19 cellular contexts compared by ENCODE assay signal in genomic region chr5:142007237-142007544, GRCh38. TPM values are rescaled to one million over a fixed set of nuclear protein-coding genes. Genes with fewer than 3 reads are reported as not detected.
DNase-seq lines count a peak whose midpoint lies in the region; ATAC-seq and TF ChIP-seq lines count a peak whose summit lies in the region.
"Had no signal": no experiment of that assay in that cellular context is flagged by ENCODE, and none has a peak within 500 bp of the region (broad histone marks: within the 10 kb centered on the region; RNA-seq: fewer than 3 reads in every experiment).

No MANE protein-coding gene starts in this region.

- no peaks in the 10 kb centered on the region for H3K9me3 Mint-ChIP-seq in activated CD8-positive, alpha-beta memory T cell treated with anti-CD3 and anti-CD28 coated beads, Interleukin-2, amount 10 ng/mL, durations not matched to agents 7 days and 5 days (ENCODE audit: low read depth)
- no peaks in the 10 kb centered on the region for H3K9me3 Mint-ChIP-seq in activated T-helper 17 cell treated with anti-CD3 and anti-CD28 coated beads, Interleukin-2, amount 50 U/mL, for 72 hours

- no peaks in the 10 kb centered on the region for H3K9me2 ChIP-seq in PC-9 (ENCODE audit: insufficient read depth)

- no peak overlapping the region for H3K4me3 ChIP-seq in neutrophil (ENCODE audit: low read depth in 1 of 2, low read length in 1 of 2)
- H3K4me3 ChIP-seq in PC-9, result no peak overlapping the region
- H3K4me3 ChIP-seq: hepatocyte, uterus had no signal

- peak overlapping the region; percentile 72 for H3K27ac Mint-ChIP-seq in activated CD8-positive, alpha-beta memory T cell treated with anti-CD3 and anti-CD28 coated beads, Interleukin-2, amount 10 ng/mL, durations not matched to agents 7 days and 5 days
- peak overlapping the region; percentile 87 for H3K27ac Mint-ChIP-seq in activated T-helper 17 cell treated with anti-CD3 and anti-CD28 coated beads, Interleukin-2, amount 50 U/mL, for 72 hours

- no peak for DNase-seq in activated CD8-positive, alpha-beta memory T cell treated with anti-CD3 and anti-CD28 coated beads, Interleukin-2, amount 10 ng/mL, durations not matched to agents 7 days and 5 days
- DNase-seq in activated CD8-positive, alpha-beta memory T cell treated with anti-CD3 and anti-CD28 coated beads, Interleukin-2, amount 50 U/mL, for 4 hours, result no peak
- DNase-seq in PC-9 (no peak), NCI-H1436 (lab: John Stamatoyannopoulos, UW) (no peak), NCI-H446 treated with DMSO at 0.1 percent for 48 hours (lab: John Stamatoyannopoulos, UW) (no peak)
- DNase-seq: ACHN, aorta, mesenchymal stem cell, NCI-H1694 treated with DMSO at 0.1 percent for 48 hours, NCI-H226, Right ventricle myocardium superior, uterus had no signal

- H2AFZ ChIP-seq in PC-9, result no peak overlapping the region
- H2AFZ ChIP-seq: hepatocyte had no signal

- no TSS peak for BruUV-seq in PC-9 (replicated peaks; lab: Mats Ljungman, UMichigan)

- peaks cover 17% of the 10 kb centered on the region for H3K36me3 Mint-ChIP-seq in activated CD8-positive, alpha-beta memory T cell treated with anti-CD3 and anti-CD28 coated beads, Interleukin-2, amount 10 ng/mL, durations not matched to agents 7 days and 5 days
- H3K36me3 Mint-ChIP-seq in activated T-helper 17 cell treated with anti-CD3 and anti-CD28 coated beads, Interleukin-2, amount 50 U/mL, for 72 hours (ENCODE audit: low read depth), result peaks cover 92% of the 10 kb centered on the region

- CTCF ChIA-PET in activated CD8-positive, alpha-beta memory T cell treated with anti-CD3 and anti-CD28 coated beads, Interleukin-2, amount 10 ng/mL, durations not matched to agents 7 days and 5 days (lab: Charles Lee), result interaction anchor here (0.7 to 2.3 kb wide), 14 partner anchors 9 to 138 kb away, joined by 3 to 12 read pairs (median 4); partner anchors contain the start of genes DELE1, NDFIP1 and RNF14
- CTCF ChIA-PET in PC-9 (lab: Charles Lee), result interaction anchor here (0.5 kb wide), 1 partner anchor 134 kb away, joined by 14 read pairs; no protein-coding TSS in a partner anchor

- H4K20me1 ChIP-seq in PC-9 (ENCODE audit: insufficient read depth), result no peaks in the 10 kb centered on the region

- H3K4me3 Mint-ChIP-seq in activated CD8-positive, alpha-beta memory T cell treated with anti-CD3 and anti-CD28 coated beads, Interleukin-2, amount 10 ng/mL, durations not matched to agents 7 days and 5 days, result peak overlapping the region; percentile 6
- H3K4me3 Mint-ChIP-seq in activated T-helper 17 cell treated with anti-CD3 and anti-CD28 coated beads, Interleukin-2, amount 50 U/mL, for 72 hours, result peak overlapping the region; percentile 73

- ATAC-seq in activated CD8-positive, alpha-beta memory T cell treated with anti-CD3 and anti-CD28 coated beads, Interleukin-2, amount 10 ng/mL, durations not matched to agents 7 days and 5 days, result peak; percentile 56
- ATAC-seq in HG02885 (IDR thresholded peaks at IDR 0.05; ENCODE audit: poor library complexity, unreplicated experiment), result peak; percentile 21
- ATAC-seq in activated T-helper 17 cell treated with anti-CD3 and anti-CD28 coated beads, Interleukin-2, amount 50 U/mL, for 72 hours (replicated peaks), result no peak

- TF ChIP-seq CTCF in neutrophil (IDR thresholded peaks at IDR 0.05) (no peak), PC-9 (conservative IDR thresholded peaks at IDR 0.05) (no peak)

- no peaks in the 10 kb centered on the region for H3K9me3 ChIP-seq in neutrophil
- H3K9me3 ChIP-seq in PC-9 (ENCODE audit: insufficient read depth, low read depth), result no peaks in the 10 kb centered on the region
- H3K9me3 ChIP-seq: uterus had no signal

- H3K4me1 Mint-ChIP-seq in activated CD8-positive, alpha-beta memory T cell treated with anti-CD3 and anti-CD28 coated beads, Interleukin-2, amount 10 ng/mL, durations not matched to agents 7 days and 5 days, result peaks cover 34% of the 10 kb centered on the region
- H3K4me1 Mint-ChIP-seq in activated T-helper 17 cell treated with anti-CD3 and anti-CD28 coated beads, Interleukin-2, amount 50 U/mL, for 72 hours, result peaks cover 33% of the 10 kb centered on the region

- H3K4me1 ChIP-seq in neutrophil (ENCODE audit: control insufficient read depth in 1 of 2, insufficient read depth in 1 of 2, low read depth in 1 of 2, low read length in 1 of 2) (peaks cover 7 to 9% of the 10 kb centered on the region in 2 experiments), PC-9 (replicated peaks; ENCODE audit: insufficient read depth) (no peaks in the 10 kb centered on the region)
- H3K4me1 ChIP-seq: uterus had no signal

- H3K27me3 ChIP-seq in neutrophil (no peaks in the 10 kb centered on the region), PC-9 (ENCODE audit: insufficient read depth, low read depth) (no peaks in the 10 kb centered on the region)
- H3K27me3 ChIP-seq: hepatocyte, uterus had no signal

- POLR2A ChIA-PET in PC-9 (lab: Charles Lee; ENCODE audit: unreplicated experiment), result no interaction called here

- H3K4me2 ChIP-seq in PC-9, result no peak overlapping the region
- H3K4me2 ChIP-seq: hepatocyte had no signal

- H3K27ac ChIP-seq in neutrophil (peak overlapping the region; percentile 8), PC-9 (no peak overlapping the region)
- H3K27ac ChIP-seq: hepatocyte, uterus had no signal

- peaks cover 14% of the 10 kb centered on the region for H3K27me3 Mint-ChIP-seq in activated CD8-positive, alpha-beta memory T cell treated with anti-CD3 and anti-CD28 coated beads, Interleukin-2, amount 10 ng/mL, durations not matched to agents 7 days and 5 days
- no peaks in the 10 kb centered on the region for H3K27me3 Mint-ChIP-seq in activated T-helper 17 cell treated with anti-CD3 and anti-CD28 coated beads, Interleukin-2, amount 50 U/mL, for 72 hours

- intact Hi-C loops in PC-9 (cut with micrococcal nuclease; ENCODE audit: unreplicated experiment), result no loop called here

- peaks cover 38% of the 10 kb centered on the region for H3K36me3 ChIP-seq in neutrophil
- 0 out of 2 replicates have a peak, but pooled peaks cover 8% of the 10 kb centered on the region for H3K36me3 ChIP-seq in PC-9 (ENCODE audit: low read depth)
- H3K36me3 ChIP-seq: uterus had no signal

- peaks cover 4% of the 10 kb centered on the region; the same call in 1 of the 2 replicates for H3K79me2 ChIP-seq in PC-9 (ENCODE audit: low read depth)
- H3K79me2 ChIP-seq: hepatocyte had no signal

- peaks cover 3% of the 10 kb centered on the region; the same call in 1 of the 2 replicates for H3F3A ChIP-seq in PC-9 (ENCODE audit: insufficient read depth, low read depth)

RNA-seq across cellular contexts. Expression of gene GNPDA1, which starts 5.6 kb away (rescaled TPM):
- total RNA-seq in activated CD8-positive, alpha-beta memory T cell treated with anti-CD3 and anti-CD28 coated beads, Interleukin-2, amount 10 ng/mL, durations not matched to agents 7 days and 5 days, result 10 to 100 TPM in 1 of 2 experiments, 1 to 10 TPM in 1; 7.7 to 10.0 TPM
- total RNA-seq in activated T-helper 17 cell treated with anti-CD3 and anti-CD28 coated beads, Interleukin-2, amount 50 U/mL, for 72 hours, result 10 to 100 TPM; 35.8 to 51.1 TPM
- 46.5 and 54.1 TPM in 2 replicates for total RNA-seq in PC-9 (2021)

RNA-seq across cellular contexts. Expression of gene RNF14, which starts 38.3 kb away (rescaled TPM):
- 10 to 100 TPM; 23.8 to 28.2 TPM for total RNA-seq in activated CD8-positive, alpha-beta memory T cell treated with anti-CD3 and anti-CD28 coated beads, Interleukin-2, amount 10 ng/mL, durations not matched to agents 7 days and 5 days
- 10 to 100 TPM; 28.4 to 30.8 TPM for total RNA-seq in activated T-helper 17 cell treated with anti-CD3 and anti-CD28 coated beads, Interleukin-2, amount 50 U/mL, for 72 hours
- 26.6 and 29.7 TPM in 2 replicates for total RNA-seq in PC-9 (2021)

RNA-seq across cellular contexts. Expression of gene PCDH12, which starts 49.2 kb away (rescaled TPM):
- under 1 TPM; 0.12 to 0.19 TPM for total RNA-seq in activated CD8-positive, alpha-beta memory T cell treated with anti-CD3 and anti-CD28 coated beads, Interleukin-2, amount 10 ng/mL, durations not matched to agents 7 days and 5 days
- 1 to 10 TPM in 1 of 2 donors, under 1 TPM in 1; 0.54 to 4.3 TPM for total RNA-seq in activated T-helper 17 cell treated with anti-CD3 and anti-CD28 coated beads, Interleukin-2, amount 50 U/mL, for 72 hours
- not detected in 2 replicates for total RNA-seq in PC-9 (2021)
- total RNA-seq: Daoy, kidney epithelial cell, MCF 10A had no signal
